In the genomic region with DNA sequence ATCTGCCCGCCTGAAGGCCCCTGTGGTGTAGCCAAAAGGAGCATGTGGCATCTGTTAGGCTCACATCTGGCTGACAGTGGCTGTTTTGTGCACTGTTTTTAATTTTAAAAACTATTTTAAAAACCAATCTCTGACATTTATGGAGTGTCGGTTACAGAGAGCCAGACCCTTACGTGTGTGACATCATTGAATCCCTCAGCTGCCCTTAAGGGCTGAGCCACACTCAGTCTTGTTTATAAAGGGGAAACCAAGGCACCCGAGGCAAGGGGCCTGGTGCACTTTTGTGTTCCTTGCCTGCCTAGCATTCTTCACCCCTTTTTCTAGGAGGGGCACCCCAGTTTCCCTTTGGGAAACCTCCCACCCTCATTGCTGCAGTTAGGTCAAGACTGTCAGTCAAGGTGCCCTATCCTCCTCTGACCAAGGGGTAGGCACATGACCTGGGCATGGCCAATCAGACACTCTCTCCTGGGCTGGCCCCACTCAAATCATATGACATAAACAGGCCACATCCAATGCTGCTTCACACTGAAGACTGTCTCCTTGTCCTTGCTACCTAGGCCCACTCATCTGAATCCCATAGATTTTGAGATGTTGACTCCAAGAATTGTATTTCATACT, we compare ENCODE assay signal across 24 cellular contexts.
"Had no signal": no experiment of that assay in that cellular context is flagged by ENCODE, and none has a peak within 500 bp of the region (broad histone marks: within the 10 kb centered on the region; RNA-seq: fewer than 3 reads in every experiment).

No MANE protein-coding gene starts in this region.

- H3K4me3 ChIP-seq: left ventricle myocardium inferior, ovary, psoas muscle, right atrium auricular region, thyroid gland, upper lobe of right lung had no signal

- H3K36me3 ChIP-seq: left ventricle myocardium inferior, ovary, right atrium auricular region, thyroid gland, upper lobe of right lung had no signal

- H3K27me3 ChIP-seq: ovary, right atrium auricular region, thyroid gland, upper lobe of right lung had no signal

- ATAC-seq: activated CD4-positive, CD25-positive, alpha-beta regulatory T cell treated with anti-CD3 and anti-CD28 coated beads, Interleukin-2, amount 50 U/mL, for 24 hours; activated T-cell treated with anti-CD3 and anti-CD28 coated beads, Interleukin-2, amount 50 U/mL, for 72 hours; upper lobe of right lung had no signal

- DNase-seq: activated CD4-positive, alpha-beta memory T cell treated with anti-CD3 and anti-CD28 coated beads, Interleukin-2, amount 10 ng/mL, durations not matched to agents 7 days and 5 days; activated CD4-positive, alpha-beta T cell treated with anti-CD3 and anti-CD28 coated beads, Interleukin-2, amount 10 ng/mL, durations not matched to agents 24 days and 14 days; activated effector memory CD4-positive, alpha-beta T cell treated with Interleukin-2 at 50 U/mL for 16 hours; activated naive CD4-positive, alpha-beta T cell treated with anti-CD3 and anti-CD28 coated beads for 36 hours; activated naive CD8-positive, alpha-beta T cell treated with anti-CD3 and anti-CD28 coated beads, Interleukin-2, amount 10 ng/mL, durations not matched to agents 7 days and 5 days; activated T-cell treated with anti-CD3 and anti-CD28 coated beads, Interleukin-2, amount 50 U/mL, for 72 hours; amniotic stem cell; cerebellar nuclear complex; cortex of kidney; foreskin melanocyte; hippocampal formation; kidney glomerular epithelial cell; left ventricle myocardium inferior; mammary epithelial cell; midbrain; psoas muscle; stimulated activated CD4-positive, alpha-beta T cell treated with anti-CD3 and anti-CD28 coated beads, Interleukin-12 subunit alpha, Interleukin-12 subunit beta, amount 100 ng/mL, for 4 hours; stimulated activated CD4-positive, alpha-beta T cell treated with anti-CD3 and anti-CD28 coated beads, Interleukin-4, amount 100 ng/mL, for 4 hours; substantia nigra; thyroid gland; upper lobe of right lung had no signal

- H3K9me3 ChIP-seq: left ventricle myocardium inferior, ovary, psoas muscle, right atrium auricular region, thyroid gland, upper lobe of right lung had no signal

- H3K4me1 ChIP-seq: thyroid gland had no signal

- H3K27ac ChIP-seq: left ventricle myocardium inferior, ovary, right atrium auricular region, thyroid gland, upper lobe of right lung had no signal
